In the genomic region with DNA sequence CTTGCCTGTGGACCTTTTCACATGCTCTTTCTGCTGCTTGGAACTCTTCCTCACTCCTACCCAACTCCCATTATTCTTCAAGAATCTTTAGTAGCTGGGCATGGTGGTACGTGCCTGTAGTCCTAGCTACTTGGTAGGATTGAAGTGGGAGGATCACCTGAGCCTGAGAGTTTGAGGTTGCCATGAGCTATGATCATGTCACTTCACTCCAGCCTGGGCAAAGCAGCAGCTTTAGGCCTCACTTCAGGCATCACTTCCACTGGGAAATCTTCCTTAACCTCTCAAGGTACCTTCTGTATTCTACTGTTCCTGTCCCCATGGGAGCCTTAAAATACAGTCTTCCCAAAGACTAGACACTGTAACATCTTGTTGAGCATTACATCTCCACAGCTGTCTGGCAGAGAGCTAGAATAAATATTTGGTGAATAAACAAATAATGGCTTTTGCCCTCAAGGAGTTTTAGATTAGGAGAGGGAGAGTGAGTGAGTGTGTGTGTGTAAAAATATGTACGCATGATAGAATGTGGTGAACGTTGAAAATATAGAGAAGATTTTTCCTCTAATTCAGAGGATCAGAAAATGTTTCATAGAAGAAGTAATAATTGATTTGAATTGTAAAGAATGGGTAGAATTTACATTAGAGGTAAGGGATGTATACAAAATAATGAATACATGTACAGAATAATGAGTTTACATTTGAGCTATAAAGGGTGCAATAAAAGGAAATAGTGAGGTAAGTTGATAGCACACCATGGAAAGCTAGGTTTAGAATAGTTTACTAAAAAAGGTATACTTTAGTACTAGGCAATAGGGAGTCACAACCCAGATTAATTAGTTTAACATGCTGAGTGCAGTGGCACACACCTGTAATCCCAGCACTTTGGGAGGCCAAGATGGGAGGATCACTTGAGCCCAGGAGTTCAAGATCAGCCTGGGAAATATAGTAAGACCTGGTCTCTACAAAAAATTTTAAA, we compare ENCODE assay signal across 18 cellular contexts. TPM values are rescaled to one million over a fixed set of nuclear protein-coding genes. Genes with fewer than 3 reads are reported as not detected.
DNase-seq lines count a peak whose midpoint lies in the region; ATAC-seq, FAIRE-seq and TF ChIP-seq lines count a peak whose summit lies in the region.
"Had no signal": no experiment of that assay in that cellular context is flagged by ENCODE, and none has a peak within 500 bp of the region (broad histone marks: within the 10 kb centered on the region; RNA-seq: fewer than 3 reads in every experiment).

No MANE protein-coding gene starts in this region.

- H3K79me2 ChIP-seq in MM.1S (ENCODE audit: low read length) = peaks cover 81% of the 10 kb centered on the region

- no peaks in the 10 kb centered on the region for H3K9me2 ChIP-seq in MM.1S (replicated peaks; ENCODE audit: insufficient read depth, low read length)

- no peaks in the 10 kb centered on the region for H3K9me3 ChIP-seq in MM.1S (replicated peaks; ENCODE audit: insufficient read depth, low read length)
- no peaks in the 10 kb centered on the region for H3K9me3 ChIP-seq in pancreas
- H3K9me3 ChIP-seq: ovary had no signal

- H3K4me1 ChIP-seq in MM.1S (ENCODE audit: low read length) (peaks cover 46% of the 10 kb centered on the region), pancreas (peaks cover 0 to 17% (median 11%) of the 10 kb centered on the region in 3 donors)

- no peak overlapping the region for H3K4me3 Mint-ChIP-seq in central memory CD8-positive, alpha-beta T cell
- H3K4me3 Mint-ChIP-seq in stimulated activated memory B cell treated with anti-CD40 and anti-IgM and Interleukin-4, amounts not matched to agents 10 μg/mL and 1 μg/mL and 100 μg/mL, for 72 hours = no peak overlapping the region
- H3K4me3 Mint-ChIP-seq: mesothelial cell of epicardium, type B pancreatic cell had no signal

- no peaks in the 10 kb centered on the region for H4K20me1 ChIP-seq in MM.1S (ENCODE audit: insufficient read depth, low read length)

- H3K9ac ChIP-seq in MM.1S (ENCODE audit: low read length) = no peak overlapping the region

- DNase-seq in NCI-H510A treated with DMSO at 0.1 percent for 48 hours (lab: John Stamatoyannopoulos, UW) = peak; percentile 42
- DNase-seq in NCI-H510A (lab: John Stamatoyannopoulos, UW) = no peak
- DNase-seq in MM.1S = no peak
- DNase-seq in central memory CD8-positive, alpha-beta T cell (ENCODE audit: low spot score in 2 of 2) = no peak
- no peak for DNase-seq in pancreas
- DNase-seq: amniotic stem cell; Calu3; NCI-H1694; ovary; stimulated activated CD4-positive, alpha-beta T cell treated with anti-CD3 and anti-CD28 coated beads, Interleukin-15, amount 100 ng/mL, for 24 hours; WERI-Rb-1 had no signal

- intact Hi-C loops in pancreas (cut with DNase I) = loop anchor here in 1 of 3 donors (10.0 kb wide), 1 partner anchor 289 kb away; a partner anchor contains a TSS

- H3K27ac ChIP-seq in MM.1S (ENCODE audit: low read length) (peak overlapping the region; percentile 43; the same call in 1 of the 2 replicates), pancreas (no peak overlapping the region)
- H3K27ac ChIP-seq: ovary, WERI-Rb-1 had no signal

- H3K9me3 Mint-ChIP-seq in central memory CD8-positive, alpha-beta T cell = no peaks in the 10 kb centered on the region
- no peaks in the 10 kb centered on the region for H3K9me3 Mint-ChIP-seq in stimulated activated memory B cell treated with anti-CD40 and anti-IgM and Interleukin-4, amounts not matched to agents 10 μg/mL and 1 μg/mL and 100 μg/mL, for 72 hours
- H3K9me3 Mint-ChIP-seq: IgD-negative memory B cell, type B pancreatic cell had no signal

- TF ChIP-seq CTCF in MM.1S (IDR thresholded peaks at IDR 0.05; ENCODE audit: low read length) = no peak
- no peak for TF ChIP-seq CTCF in pancreas (IDR thresholded peaks at IDR 0.05)

- ATAC-seq in central memory CD8-positive, alpha-beta T cell (replicated peaks; ENCODE audit: extremely low read depth, poor library complexity, severe bottlenecking) = no peak
- ATAC-seq in pancreas (peak in 3 of 4 donors; percentile 59 to 82 (median 59)), HG02840 (IDR thresholded peaks at IDR 0.05; ENCODE audit: low FRiP score, unreplicated experiment) (no peak), GM19463 (IDR thresholded peaks at IDR 0.05; ENCODE audit: unreplicated experiment) (no peak)
- ATAC-seq in stimulated activated memory B cell treated with anti-CD40 and anti-IgM and Interleukin-4, amounts not matched to agents 10 μg/mL and 1 μg/mL and 100 μg/mL, for 72 hours = no peak
- ATAC-seq: SK-N-SH treated with all-trans-retinoic acid at 6 μM for 48 hours had no signal

- FAIRE-seq in pancreas (lab: Jason Lieb, UNC) = peak; percentile 23

- H3K27me3 Mint-ChIP-seq in central memory CD8-positive, alpha-beta T cell = no peaks in the 10 kb centered on the region
- H3K27me3 Mint-ChIP-seq in stimulated activated memory B cell treated with anti-CD40 and anti-IgM and Interleukin-4, amounts not matched to agents 10 μg/mL and 1 μg/mL and 100 μg/mL, for 72 hours = no peaks in the 10 kb centered on the region
- H3K27me3 Mint-ChIP-seq: IgD-negative memory B cell, type B pancreatic cell had no signal

- H3K4me1 Mint-ChIP-seq in central memory CD8-positive, alpha-beta T cell = no peaks in the 10 kb centered on the region
- H3K4me1 Mint-ChIP-seq in stimulated activated memory B cell treated with anti-CD40 and anti-IgM and Interleukin-4, amounts not matched to agents 10 μg/mL and 1 μg/mL and 100 μg/mL, for 72 hours = peaks cover 3% of the 10 kb centered on the region

- H3F3A ChIP-seq in MM.1S (ENCODE audit: insufficient read depth, low read length) = peaks cover 59% of the 10 kb centered on the region

- H3K27me3 ChIP-seq in MM.1S (replicated peaks; ENCODE audit: insufficient read depth, low read length) (no peaks in the 10 kb centered on the region), pancreas (no peaks in the 10 kb centered on the region)
- H3K27me3 ChIP-seq: ovary had no signal

- peaks cover 19% of the 10 kb centered on the region for H3K36me3 Mint-ChIP-seq in central memory CD8-positive, alpha-beta T cell (ENCODE audit: insufficient read depth)
- peaks cover 35% of the 10 kb centered on the region for H3K36me3 Mint-ChIP-seq in stimulated activated memory B cell treated with anti-CD40 and anti-IgM and Interleukin-4, amounts not matched to agents 10 μg/mL and 1 μg/mL and 100 μg/mL, for 72 hours

- peaks cover 31% of the 10 kb centered on the region for H3K36me3 ChIP-seq in MM.1S (replicated peaks; ENCODE audit: insufficient read depth, low read length)
- peaks cover 0 to 5% (median 0%) of the 10 kb centered on the region in 3 donors for H3K36me3 ChIP-seq in pancreas
- H3K36me3 ChIP-seq: ovary, WERI-Rb-1 had no signal

- H3K4me2 ChIP-seq in MM.1S (ENCODE audit: low read depth, low read length) = no peak overlapping the region

- H3K4me3 ChIP-seq in MM.1S (ENCODE audit: low read length) (no peak overlapping the region), pancreas (no peak overlapping the region)
- H3K4me3 ChIP-seq: ovary had no signal

- WGBS in pancreas, 2 donors = 41 to 42% methylated on average over 3 of the region's 3 CpGs

- H3K27ac Mint-ChIP-seq in central memory CD8-positive, alpha-beta T cell (ENCODE audit: low read depth) = peak overlapping the region; percentile 5
- no peak overlapping the region for H3K27ac Mint-ChIP-seq in stimulated activated memory B cell treated with anti-CD40 and anti-IgM and Interleukin-4, amounts not matched to agents 10 μg/mL and 1 μg/mL and 100 μg/mL, for 72 hours
- H3K27ac Mint-ChIP-seq: IgD-negative memory B cell, mesothelial cell of epicardium, type B pancreatic cell had no signal

- H2AFZ ChIP-seq in MM.1S (ENCODE audit: low read length) = no peak overlapping the region

RNA-seq across cellular contexts. Expression of a gene that starts 29.2 kb away (rescaled TPM):
- total RNA-seq in pancreas = 1 to 10 TPM in 5 of 6 donors, under 1 TPM in 1; 0.94 to 9.5 (median 3.4) TPM
- polyA plus RNA-seq in pancreas = 1 to 10 TPM in 1 of 2 donors, under 1 TPM in 1; 0.61 to 2.0 TPM

RNA-seq across cellular contexts. Expression of a gene that starts 59.3 kb away (rescaled TPM):
- total RNA-seq in pancreas = 10 to 100 TPM in 5 of 6 donors, 1 to 10 TPM in 1; 8.4 to 49.9 (median 12.4) TPM
- polyA plus RNA-seq in pancreas = 1 to 10 TPM; 6.3 to 9.7 TPM

Comparison
In these comparisons a context has a peak if more than half of its experiments do, and no peak if none do; other contexts are left out.
1. ATAC-seq: peak in pancreas (3 of 4); none in central memory CD8-positive, alpha-beta T cell (single experiment), HG02840 (single experiment), stimulated activated memory B cell treated with anti-CD40 and anti-IgM and Interleukin-4, amounts not matched to agents 10 μg/mL and 1 μg/mL and 100 μg/mL, for 72 hours (single experiment) and GM19463 (single experiment).